In genomic region chr12:62468935-62469334, GRCh38 we compare ENCODE assay signal across 11 cellular contexts. TPM values are rescaled to one million over a fixed set of nuclear protein-coding genes. Genes with fewer than 3 reads are reported as not detected.
A peak's percentile ranks its signal among the peaks of the same experiment; 100 is the strongest.
DNase-seq lines count a peak whose midpoint lies in the region; ATAC-seq and TF ChIP-seq lines count a peak whose summit lies in the region.
"Had no signal": no experiment of that assay in that cellular context is flagged by ENCODE, and none has a peak within 500 bp of the region (broad histone marks: within the 10 kb centered on the region; RNA-seq: fewer than 3 reads in every experiment).

No MANE protein-coding gene starts in this region.

- H3K4me3 Mint-ChIP-seq in activated T-cell treated with anti-CD3 and anti-CD28 coated beads, Interleukin-2, amount 50 U/mL, for 24 hours: peak overlapping the region; percentile 57
- H3K4me3 Mint-ChIP-seq: activated CD4-positive, alpha-beta memory T cell treated with anti-CD3 and anti-CD28 coated beads for 36 hours had no signal

- H3K9me3 Mint-ChIP-seq in activated T-cell treated with anti-CD3 and anti-CD28 coated beads, Interleukin-2, amount 50 U/mL, for 24 hours: no peaks in the 10 kb centered on the region
- H3K9me3 Mint-ChIP-seq: activated CD4-positive, alpha-beta memory T cell treated with anti-CD3 and anti-CD28 coated beads for 36 hours had no signal

- no peak overlapping the region for H3K4me3 ChIP-seq in OCI-LY3 (ENCODE audit: low read length)
- H3K4me3 ChIP-seq in epithelial cell of esophagus (ENCODE audit: low read length): peak overlapping the region; percentile 96
- H3K4me3 ChIP-seq in skeletal muscle tissue (ENCODE audit: low read length in 3 of 3): peak overlapping the region in 2 of 3 donors; percentile 23 to 100
- H3K4me3 ChIP-seq in upper lobe of left lung: peak overlapping the region in 1 of 4 donors; percentile 87

- H2AFZ ChIP-seq in OCI-LY3 (ENCODE audit: low read depth, low read length): no peak overlapping the region

- 74 to 86% methylated on average over 8 of the region's 8 CpGs for WGBS in upper lobe of left lung, 2 donors

- peaks cover 32% of the 10 kb centered on the region for H3K4me1 Mint-ChIP-seq in activated T-cell treated with anti-CD3 and anti-CD28 coated beads, Interleukin-2, amount 50 U/mL, for 24 hours (ENCODE audit: low read depth)

- TF ChIP-seq EP300 in upper lobe of left lung (IDR thresholded peaks at IDR 0.05): no peak

- H3K36me3 ChIP-seq in OCI-LY3 (replicated peaks; ENCODE audit: low read depth, low read length) (peaks cover 9% of the 10 kb centered on the region), skeletal muscle tissue (ENCODE audit: control insufficient read depth in 3 of 3, insufficient read depth in 3 of 3, low read length in 3 of 3) (no peaks in the 10 kb centered on the region), upper lobe of left lung (peaks cover 0 to 10% (median 0%) of the 10 kb centered on the region in 4 donors)

- H3K79me2 ChIP-seq in OCI-LY3 (ENCODE audit: low read length): peaks cover 62% of the 10 kb centered on the region

- no peaks in the 10 kb centered on the region for H3K27me3 ChIP-seq in OCI-LY3 (ENCODE audit: low read depth, low read length)
- H3K27me3 ChIP-seq in skeletal muscle tissue (ENCODE audit: control insufficient read depth in 3 of 3, insufficient read depth in 3 of 3, low read length in 3 of 3): no peaks in the 10 kb centered on the region
- H3K27me3 ChIP-seq in upper lobe of left lung: no peaks in the 10 kb centered on the region

- 0 out of 2 replicates have a peak overlapping the region, but pooled peaks have one; percentile 97 for H3K4me2 ChIP-seq in OCI-LY3 (ENCODE audit: low read length)

- no peak overlapping the region for H3K27ac Mint-ChIP-seq in activated T-cell treated with anti-CD3 and anti-CD28 coated beads, Interleukin-2, amount 50 U/mL, for 24 hours
- H3K27ac Mint-ChIP-seq: activated CD4-positive, alpha-beta memory T cell treated with anti-CD3 and anti-CD28 coated beads for 36 hours had no signal

- H3K27me3 Mint-ChIP-seq in activated T-cell treated with anti-CD3 and anti-CD28 coated beads, Interleukin-2, amount 50 U/mL, for 24 hours: no peaks in the 10 kb centered on the region
- H3K27me3 Mint-ChIP-seq: activated CD4-positive, alpha-beta memory T cell treated with anti-CD3 and anti-CD28 coated beads for 36 hours had no signal

- H3K36me3 Mint-ChIP-seq in activated T-cell treated with anti-CD3 and anti-CD28 coated beads, Interleukin-2, amount 50 U/mL, for 24 hours (ENCODE audit: low read depth): peaks cover 26% of the 10 kb centered on the region

- DNase-seq in activated T-cell treated with anti-CD3 and anti-CD28 coated beads, Interleukin-2, amount 50 U/mL, for 24 hours: no peak
- DNase-seq in activated T-cell treated with anti-CD3 and anti-CD28 coated beads for 4 hours: no peak
- no peak for DNase-seq in epithelial cell of esophagus (ENCODE audit: low read depth)
- DNase-seq in cerebellar nuclear complex (lab: John Stamatoyannopoulos, UW): no peak
- no peak for DNase-seq in upper lobe of left lung
- no peak for DNase-seq in G401 (ENCODE audit: low spot score)
- DNase-seq: activated CD4-positive, alpha-beta memory T cell treated with anti-CD3 and anti-CD28 coated beads for 36 hours; NCI-H187 had no signal

- H3K4me1 ChIP-seq in OCI-LY3 (ENCODE audit: low read length): peaks cover 13% of the 10 kb centered on the region
- H3K4me1 ChIP-seq in skeletal muscle tissue (ENCODE audit: control insufficient read depth in 3 of 3, insufficient read depth in 3 of 3, low read length in 3 of 3): peaks cover 11 to 26% (median 21%) of the 10 kb centered on the region in 3 donors
- H3K4me1 ChIP-seq in upper lobe of left lung: peaks cover 22 to 62% (median 24%) of the 10 kb centered on the region in 4 donors

- TF ChIP-seq CTCF in OCI-LY3 (IDR thresholded peaks at IDR 0.05; ENCODE audit: low read depth, low read length): no peak
- no peak for TF ChIP-seq CTCF in epithelial cell of esophagus (IDR thresholded peaks at IDR 0.05; ENCODE audit: insufficient read depth, low read depth, low read length, missing control alignments)
- TF ChIP-seq CTCF in upper lobe of left lung (IDR thresholded peaks at IDR 0.05): no peak

- no peak overlapping the region for H3K9ac ChIP-seq in OCI-LY3 (ENCODE audit: low read length)
- no peak overlapping the region for H3K9ac ChIP-seq in skeletal muscle tissue (ENCODE audit: low read depth in 1 of 3, low read length in 3 of 3)

- H3K27ac ChIP-seq in OCI-LY3 (ENCODE audit: low read length): no peak overlapping the region
- H3K27ac ChIP-seq in skeletal muscle tissue (ENCODE audit: low read depth, low read length): no peak overlapping the region
- H3K27ac ChIP-seq in upper lobe of left lung: no peak overlapping the region
- H3K27ac ChIP-seq: RWPE1 had no signal

- in situ Hi-C loops in G401 (cut with HindIII; ENCODE audit: low sequenced_read_pairs): no loop called here

- H3K9me3 ChIP-seq in OCI-LY3 (ENCODE audit: insufficient read depth, low read length): no peaks in the 10 kb centered on the region
- H3K9me3 ChIP-seq in skeletal muscle tissue (ENCODE audit: control insufficient read depth in 3 of 3, low read length in 3 of 3): no peaks in the 10 kb centered on the region
- no peaks in the 10 kb centered on the region for H3K9me3 ChIP-seq in upper lobe of left lung

- peaks cover 16% of the 10 kb centered on the region; the same call in 1 of the 2 replicates for H4K20me1 ChIP-seq in OCI-LY3 (ENCODE audit: insufficient read depth, low read length)

- TF ChIP-seq POLR2A in upper lobe of left lung (IDR thresholded peaks at IDR 0.05): no peak

- ATAC-seq in upper lobe of left lung (ENCODE audit: low FRiP score in 2 of 2): no peak

RNA-seq across cellular contexts. Expression of gene MON2, which starts 2.3 kb away (rescaled TPM):
- total RNA-seq in skeletal muscle tissue (67.3 TPM), upper lobe of left lung (100 to 1,000 TPM in 2 of 6 donors, 10 to 100 TPM in 4; 43.5 to 129 (median 64.2) TPM)
- total RNA-seq in G401 (2014; rRNA removed; shearing (Covaris generic)): 19.3 and 58.2 TPM in 2 replicates
